In the genomic region with DNA sequence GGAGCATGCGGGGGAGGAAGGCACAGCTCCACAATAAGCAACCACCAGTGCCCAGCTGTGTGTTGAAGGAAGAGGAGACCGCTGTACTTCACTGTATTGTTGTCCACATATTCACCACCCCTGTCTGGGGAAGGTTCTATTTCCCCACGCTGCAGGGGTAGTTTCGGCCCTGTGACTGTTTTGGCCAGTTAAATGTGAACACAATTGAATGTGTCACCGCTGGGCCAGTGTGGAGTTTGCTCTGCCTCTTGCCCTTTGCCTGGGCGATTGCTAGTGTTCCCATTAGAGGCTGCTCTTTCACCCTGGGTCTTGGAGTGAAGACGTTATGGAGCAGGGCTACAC, we compare ENCODE assay signal across 13 cellular contexts. TPM values are rescaled to one million over a fixed set of nuclear protein-coding genes. Genes with fewer than 3 reads are reported as not detected.
DNase-seq lines count a peak whose midpoint lies in the region; ATAC-seq and TF ChIP-seq lines count a peak whose summit lies in the region.
"Had no signal": no experiment of that assay in that cellular context is flagged by ENCODE, and none has a peak within 500 bp of the region (broad histone marks: within the 10 kb centered on the region; RNA-seq: fewer than 3 reads in every experiment).

No MANE protein-coding gene starts in this region.

- H3K36me3 ChIP-seq in left lung (no peaks in the 10 kb centered on the region), upper lobe of left lung (no peaks in the 10 kb centered on the region)

- H3K27ac ChIP-seq in left lung, result no peak overlapping the region
- H3K27ac ChIP-seq in upper lobe of left lung, result peak overlapping the region in 1 of 4 donors; percentile 2
- H3K27ac ChIP-seq: 22Rv1 had no signal

- peaks cover 24% of the 10 kb centered on the region for H3K4me1 Mint-ChIP-seq in endothelial cell (ENCODE audit: unreplicated experiment)
- H3K4me1 Mint-ChIP-seq in activated naive CD4-positive, alpha-beta T cell treated with anti-CD3 and anti-CD28 coated beads for 36 hours (ENCODE audit: low read depth), result peaks cover 18% of the 10 kb centered on the region
- peaks cover 17 to 26% of the 10 kb centered on the region in 2 donors for H3K4me1 Mint-ChIP-seq in effector memory CD8-positive, alpha-beta T cell (ENCODE audit: low read depth in 2 of 2)

- DNase-seq in NOMO-1 treated with DMSO at 0.1 percent for 48 hours (lab: John Stamatoyannopoulos, UW; ENCODE audit: unreplicated experiment) (peak; percentile 4), NOMO-1 treated with dmso at 0.1 percent for 144 hours (lab: John Stamatoyannopoulos, UW; ENCODE audit: unreplicated experiment) (no peak), endothelial cell (ENCODE audit: low spot score) (peak; percentile 7), left lung (peak in 1 of 2 donors; percentile 35), upper lobe of left lung (peak in 1 of 2 donors; percentile 35)
- DNase-seq in activated naive CD4-positive, alpha-beta T cell treated with anti-CD3 and anti-CD28 coated beads for 36 hours, result no peak
- no peak for DNase-seq in effector memory CD8-positive, alpha-beta T cell
- DNase-seq: activated CD4-positive, alpha-beta T cell treated with anti-CD3 and anti-CD28 coated beads, Interleukin-2, amount 10 ng/mL, durations not matched to agents 24 days and 14 days; DND-41; NCI-H1417; stimulated activated CD4-positive, alpha-beta T cell treated with anti-CD3 and anti-CD28 coated beads, Interleukin-1b, Interleukin-23, amount 100 ng/mL, for 48 hours had no signal

- TF ChIP-seq EP300 in upper lobe of left lung (IDR thresholded peaks at IDR 0.05), result no peak

- no peak overlapping the region for H3K4me3 ChIP-seq in left lung
- H3K4me3 ChIP-seq in upper lobe of left lung, result no peak overlapping the region

- TF ChIP-seq POLR2A in upper lobe of left lung (IDR thresholded peaks at IDR 0.05), result no peak

- CTCF ChIA-PET in activated naive CD4-positive, alpha-beta T cell treated with anti-CD3 and anti-CD28 coated beads for 36 hours (lab: Charles Lee), result no interaction called here

- H3K36me3 Mint-ChIP-seq in endothelial cell (ENCODE audit: low read depth, unreplicated experiment), result no peaks in the 10 kb centered on the region
- no peaks in the 10 kb centered on the region for H3K36me3 Mint-ChIP-seq in activated naive CD4-positive, alpha-beta T cell treated with anti-CD3 and anti-CD28 coated beads for 36 hours (ENCODE audit: low read depth)
- H3K36me3 Mint-ChIP-seq in effector memory CD8-positive, alpha-beta T cell (ENCODE audit: insufficient read depth), result peaks cover 16% of the 10 kb centered on the region

- H3K27me3 ChIP-seq in left lung (no peaks in the 10 kb centered on the region), upper lobe of left lung (no peaks in the 10 kb centered on the region)

- peak; percentile 38 for ATAC-seq in left lung
- peak; percentile 22 to 44 for ATAC-seq in upper lobe of left lung (ENCODE audit: low FRiP score in 2 of 2)
- ATAC-seq in HG03442 (IDR thresholded peaks at IDR 0.05; ENCODE audit: unreplicated experiment), result no peak
- no peak for ATAC-seq in effector memory CD8-positive, alpha-beta T cell (replicated peaks)

- 71 to 78% methylated on average over 7 of the region's 7 CpGs for WGBS in upper lobe of left lung, 2 donors

- H3K4me1 ChIP-seq in left lung (peaks cover 0 to 44% of the 10 kb centered on the region in 2 donors), upper lobe of left lung (peaks cover 16 to 26% (median 22%) of the 10 kb centered on the region in 4 donors)

- TF ChIP-seq CTCF in endothelial cell (IDR thresholded peaks at IDR 0.05; ENCODE audit: unreplicated experiment) (no peak), left lung (IDR thresholded peaks at IDR 0.05) (no peak), upper lobe of left lung (IDR thresholded peaks at IDR 0.05) (no peak)

- H3K27me3 Mint-ChIP-seq in endothelial cell (ENCODE audit: unreplicated experiment), result peaks cover 3% of the 10 kb centered on the region
- H3K27me3 Mint-ChIP-seq in activated naive CD4-positive, alpha-beta T cell treated with anti-CD3 and anti-CD28 coated beads for 36 hours (ENCODE audit: low read depth), result no peaks in the 10 kb centered on the region
- H3K27me3 Mint-ChIP-seq in effector memory CD8-positive, alpha-beta T cell, result no peaks in the 10 kb centered on the region
- H3K27me3 Mint-ChIP-seq: activated CD4-positive, alpha-beta T cell treated with anti-CD3 and anti-CD28 coated beads, Interleukin-2, amount 10 ng/mL, durations not matched to agents 24 days and 14 days had no signal

- intact Hi-C loops in left lung (cut with DNase I), result no loop called here
- intact Hi-C loops in activated naive CD4-positive, alpha-beta T cell treated with anti-CD3 and anti-CD28 coated beads for 36 hours (cut with micrococcal nuclease), result no loop called here

- H3K27ac Mint-ChIP-seq in endothelial cell (ENCODE audit: unreplicated experiment), result peak overlapping the region; percentile 91
- H3K27ac Mint-ChIP-seq in activated naive CD4-positive, alpha-beta T cell treated with anti-CD3 and anti-CD28 coated beads for 36 hours, result no peak overlapping the region
- peak overlapping the region in 1 of 2 donors; percentile 54 for H3K27ac Mint-ChIP-seq in effector memory CD8-positive, alpha-beta T cell
- H3K27ac Mint-ChIP-seq: activated CD4-positive, alpha-beta T cell treated with anti-CD3 and anti-CD28 coated beads, Interleukin-2, amount 10 ng/mL, durations not matched to agents 24 days and 14 days had no signal

- no peak overlapping the region for H3K4me3 Mint-ChIP-seq in endothelial cell (ENCODE audit: unreplicated experiment)
- no peak overlapping the region for H3K4me3 Mint-ChIP-seq in activated naive CD4-positive, alpha-beta T cell treated with anti-CD3 and anti-CD28 coated beads for 36 hours
- no peak overlapping the region for H3K4me3 Mint-ChIP-seq in effector memory CD8-positive, alpha-beta T cell
- H3K4me3 Mint-ChIP-seq: activated CD4-positive, alpha-beta T cell treated with anti-CD3 and anti-CD28 coated beads, Interleukin-2, amount 10 ng/mL, durations not matched to agents 24 days and 14 days had no signal

- H3K9me3 ChIP-seq in left lung, result no peaks in the 10 kb centered on the region
- no peaks in the 10 kb centered on the region for H3K9me3 ChIP-seq in upper lobe of left lung

- H3K9me3 Mint-ChIP-seq in endothelial cell (ENCODE audit: unreplicated experiment), result no peaks in the 10 kb centered on the region
- H3K9me3 Mint-ChIP-seq in activated naive CD4-positive, alpha-beta T cell treated with anti-CD3 and anti-CD28 coated beads for 36 hours, result no peaks in the 10 kb centered on the region
- no peaks in the 10 kb centered on the region for H3K9me3 Mint-ChIP-seq in effector memory CD8-positive, alpha-beta T cell
- H3K9me3 Mint-ChIP-seq: activated CD4-positive, alpha-beta T cell treated with anti-CD3 and anti-CD28 coated beads, Interleukin-2, amount 10 ng/mL, durations not matched to agents 24 days and 14 days had no signal

RNA-seq across cellular contexts. Expression of gene UBE4B, which starts 32.6 kb away (rescaled TPM):
- total RNA-seq in endothelial cell (ENCODE audit: unreplicated experiment), result 54.8 TPM
- 10 to 100 TPM; 38.0 to 44.0 TPM for total RNA-seq in left lung
- total RNA-seq in upper lobe of left lung, result 10 to 100 TPM; 24.5 to 83.8 (median 42.8) TPM
- 10 to 100 TPM; 20.1 to 21.3 TPM for total RNA-seq in activated naive CD4-positive, alpha-beta T cell treated with anti-CD3 and anti-CD28 coated beads for 36 hours

Comparison
In these comparisons a context has a peak if more than half of its experiments do, and no peak if none do; other contexts are left out.
1. DNase-seq: peak in NOMO-1 treated with DMSO at 0.1 percent for 48 hours (single experiment) and endothelial cell (single experiment); none in NOMO-1 treated with dmso at 0.1 percent for 144 hours (single experiment), activated naive CD4-positive, alpha-beta T cell treated with anti-CD3 and anti-CD28 coated beads for 36 hours (single experiment) and effector memory CD8-positive, alpha-beta T cell (0 of 3).
2. ATAC-seq: peak in left lung (single experiment) and upper lobe of left lung (2 of 2); none in HG03442 (single experiment) and effector memory CD8-positive, alpha-beta T cell (single experiment).